Comparison of ENCODE assay signal across 24 cellular contexts in genomic region chr16:89370601-89371000, GRCh38.
A peak's percentile ranks its signal among the peaks of the same experiment; 100 is the strongest.
DNase-seq lines count a peak whose midpoint lies in the region; ATAC-seq, FAIRE-seq and TF ChIP-seq lines count a peak whose summit lies in the region.
"Had no signal": no experiment of that assay in that cellular context is flagged by ENCODE, and none has a peak within 500 bp of the region (broad histone marks: within the 10 kb centered on the region; RNA-seq: fewer than 3 reads in every experiment).

No MANE protein-coding gene starts in this region.

- H3K4me1 ChIP-seq in HepG2 (ENCODE audit: insufficient read depth, low read length) (peaks cover 17% of the 10 kb centered on the region), sigmoid colon (peaks cover 0 to 83% (median 65%) of the 10 kb centered on the region in 4 donors), Karpas-422 (ENCODE audit: low read length) (no peaks in the 10 kb centered on the region), SK-N-SH (ENCODE audit: control insufficient read depth in 1 of 2, insufficient read depth in 2 of 2, low read depth in 1 of 2, low read length in 1 of 2) (peaks cover 18 to 42% of the 10 kb centered on the region in 2 experiments; a peak in 3 of 4 replicates)

- H3K27ac Mint-ChIP-seq in activated CD8-positive, alpha-beta memory T cell treated with anti-CD3 and anti-CD28 coated beads, Interleukin-2, amount 10 ng/mL, durations not matched to agents 7 days and 5 days: peak overlapping the region; percentile 36
- H3K27ac Mint-ChIP-seq in WTC11: 0 out of 2 replicates have a peak overlapping the region, but pooled peaks have one; percentile 6

- H3K9ac ChIP-seq in HepG2 (ENCODE audit: insufficient read depth, low read depth, low read length) (no peak overlapping the region), Karpas-422 (ENCODE audit: low read length) (no peak overlapping the region), SK-N-SH (no peak overlapping the region)
- H3K9ac ChIP-seq: KMS-11 had no signal

- FAIRE-seq in HepG2 (lab: Jason Lieb, UNC): no peak

- H3K4me2 ChIP-seq in HepG2 (ENCODE audit: low read depth, low read length): no peak overlapping the region
- no peak overlapping the region for H3K4me2 ChIP-seq in Karpas-422 (ENCODE audit: low read depth, low read length, poor library complexity, severe bottlenecking)
- no peak overlapping the region for H3K4me2 ChIP-seq in SK-N-SH
- H3K4me2 ChIP-seq: hepatocyte, KMS-11 had no signal

- TF ChIP-seq EP300 in HepG2 (IDR thresholded peaks at IDR 0.05; ENCODE audit: low read depth in 2 of 2, low read length in 2 of 2): no peak
- no peak for TF ChIP-seq EP300 in HepG2 (CRISPR knock-in tag; IDR thresholded peaks at IDR 0.05; ENCODE audit: borderline replicate concordance)
- no peak for TF ChIP-seq EP300 in sigmoid colon (IDR thresholded peaks at IDR 0.05)
- no peak for TF ChIP-seq EP300 in SK-N-SH (IDR thresholded peaks at IDR 0.05; ENCODE audit: borderline replicate concordance in 1 of 2, low read depth in 1 of 2, low read length in 1 of 2)

- in situ Hi-C loops in HepG2 (cut with HindIII; ENCODE audit: extremely low pct_ligation_motif_present, low pct_unique_long_range_greater_than_20kb): no loop called here

- 95% methylated on average over 8 of the region's 15 CpGs for WGBS in HepG2 (ENCODE audit: low lambda C conversion rate)
- WGBS in sigmoid colon, 2 donors: 92 to 93% methylated on average over 15 of the region's 15 CpGs
- WGBS in SK-N-SH (ENCODE audit: low lambda C conversion rate): 95% methylated on average over 10 of the region's 15 CpGs

- intact Hi-C loops in HepG2 (cut with micrococcal nuclease; ENCODE audit: unreplicated experiment) (no loop called here), sigmoid colon (cut with DNase I) (no loop called here)

- POLR2A ChIA-PET in WTC11 (lab: Charles Lee) (interaction anchor here (0.6 to 0.7 kb wide), 2 partner anchors 57 to 189 kb away, joined by 3 read pairs; no protein-coding TSS in a partner anchor), HepG2 (lab: Yijun Ruan, JAX) (interaction anchor here (0.6 kb wide), 1 partner anchor 121 kb away, joined by 5 read pairs; no protein-coding TSS in a partner anchor), SK-N-SH (lab: Yijun Ruan, JAX) (no interaction called here)

- H3K36me3 ChIP-seq in HepG2 (replicated peaks in 1 of 2; ENCODE audit: control insufficient read depth in 1 of 2, insufficient read depth in 2 of 2, low read length in 2 of 2) (peaks cover 27 to 41% of the 10 kb centered on the region in 2 experiments), sigmoid colon (no peaks in the 10 kb centered on the region), Karpas-422 (ENCODE audit: insufficient read depth, low read length) (no peaks in the 10 kb centered on the region), SK-N-SH (replicated peaks in 1 of 2; ENCODE audit: control insufficient read depth in 1 of 2, insufficient read depth in 2 of 2, low read length in 1 of 2) (peaks cover 0 to 7% of the 10 kb centered on the region in 2 experiments)

- H3K79me2 ChIP-seq in HepG2 (ENCODE audit: insufficient read depth, low read length) (peaks cover 100% of the 10 kb centered on the region), Karpas-422 (ENCODE audit: low read length) (peaks cover 88% of the 10 kb centered on the region), SK-N-SH (ENCODE audit: insufficient read depth) (peaks cover 100% of the 10 kb centered on the region)

- peaks cover 65% of the 10 kb centered on the region for H3K4me1 Mint-ChIP-seq in activated CD8-positive, alpha-beta memory T cell treated with anti-CD3 and anti-CD28 coated beads, Interleukin-2, amount 10 ng/mL, durations not matched to agents 7 days and 5 days
- peaks cover 71% of the 10 kb centered on the region for H3K4me1 Mint-ChIP-seq in WTC11

- H3K9me3 ChIP-seq in HepG2 (ENCODE audit: low read length): no peaks in the 10 kb centered on the region
- no peaks in the 10 kb centered on the region for H3K9me3 ChIP-seq in sigmoid colon
- H3K9me3 ChIP-seq in Karpas-422 (ENCODE audit: low read length): no peaks in the 10 kb centered on the region
- H3K9me3 ChIP-seq in SK-N-SH: no peaks in the 10 kb centered on the region
- H3K9me3 ChIP-seq: upper lobe of left lung had no signal

- TF ChIP-seq POLR2A in HepG2 (IDR thresholded peaks at IDR 0.05; ENCODE audit: insufficient read depth in 1 of 2, low read depth in 2 of 2, low read length in 2 of 2): no peak
- no peak for TF ChIP-seq POLR2A in sigmoid colon (IDR thresholded peaks at IDR 0.05)

- H3K27ac ChIP-seq in HepG2 (ENCODE audit: extremely low read length, insufficient read depth, low read length) (no peak overlapping the region), sigmoid colon (peak overlapping the region in 3 of 4 donors; percentile 32 to 71 (median 54)), Karpas-422 (ENCODE audit: low read length) (no peak overlapping the region), SK-N-SH (ENCODE audit: low read depth in 2 of 2, low read length in 1 of 2) (no peak overlapping the region; a peak in 1 of 4 replicates)
- H3K27ac ChIP-seq: foreskin keratinocyte, KMS-11 had no signal

- DNase-seq in activated CD8-positive, alpha-beta memory T cell treated with anti-CD3 and anti-CD28 coated beads, Interleukin-2, amount 10 ng/mL, durations not matched to agents 7 days and 5 days: no peak
- no peak for DNase-seq in activated CD8-positive, alpha-beta memory T cell treated with anti-CD3 and anti-CD28 coated beads, Interleukin-2, amount 50 U/mL, for 48 hours
- DNase-seq in WTC11 (ENCODE audit: low spot score): no peak
- no peak for DNase-seq in HepG2 (ENCODE audit: low spot score)
- no peak for DNase-seq in sigmoid colon
- DNase-seq in inferior parietal cortex (ENCODE audit: extremely low spot score): no peak
- no peak for DNase-seq in Karpas-422
- DNase-seq in SK-N-SH: no peak
- DNase-seq: AML-193; Calu3; erythroblast; foreskin keratinocyte; GOT3; immature natural killer cell; left ventricle myocardium superior; NCI-H1048; NCI-H187; retina; stimulated activated CD4-positive, alpha-beta T cell treated with anti-CD3 and anti-CD28 coated beads, Interleukin-4, amount 100 ng/mL, for 4 hours; SW 1271; upper lobe of left lung had no signal

- TF ChIP-seq CTCF in WTC11 (IDR thresholded peaks at IDR 0.05) (no peak), HepG2 (CRISPR knock-in tag; IDR thresholded peaks at IDR 0.05) (no peak), sigmoid colon (IDR thresholded peaks at IDR 0.05) (no peak), SK-N-SH (IDR thresholded peaks at IDR 0.05) (no peak)

- H3K4me3 Mint-ChIP-seq in activated CD8-positive, alpha-beta memory T cell treated with anti-CD3 and anti-CD28 coated beads, Interleukin-2, amount 10 ng/mL, durations not matched to agents 7 days and 5 days: no peak overlapping the region
- no peak overlapping the region for H3K4me3 Mint-ChIP-seq in WTC11
- H3K4me3 Mint-ChIP-seq: activated naive CD8-positive, alpha-beta T cell had no signal

- no peak for ATAC-seq in activated CD8-positive, alpha-beta memory T cell treated with anti-CD3 and anti-CD28 coated beads, Interleukin-2, amount 10 ng/mL, durations not matched to agents 7 days and 5 days
- ATAC-seq in WTC11: no peak
- ATAC-seq in HepG2: no peak
- ATAC-seq: left ventricle myocardium superior had no signal

- H4K20me1 ChIP-seq in HepG2 (ENCODE audit: insufficient read depth, low read length) (peaks cover 98% of the 10 kb centered on the region), Karpas-422 (ENCODE audit: insufficient read depth, low read depth, low read length) (peaks cover 78% of the 10 kb centered on the region), SK-N-SH (ENCODE audit: insufficient read depth) (peaks cover 99% of the 10 kb centered on the region)

- H3K27me3 ChIP-seq in HepG2 (ENCODE audit: control insufficient read depth in 1 of 2, insufficient read depth in 2 of 2, low read length in 2 of 2) (no peaks in the 10 kb centered on the region), sigmoid colon (no peaks in the 10 kb centered on the region), Karpas-422 (ENCODE audit: low read length) (no peaks in the 10 kb centered on the region), SK-N-SH (ENCODE audit: insufficient read depth) (no peaks in the 10 kb centered on the region)
- H3K27me3 ChIP-seq: foreskin keratinocyte, hepatocyte, upper lobe of left lung had no signal

- no peak overlapping the region for H3K4me3 ChIP-seq in HepG2 (replicated peaks in 1 of 3; ENCODE audit: insufficient read depth in 1 of 3, low read depth in 2 of 3, low read length in 3 of 3)
- H3K4me3 ChIP-seq in sigmoid colon: no peak overlapping the region
- no peak overlapping the region for H3K4me3 ChIP-seq in Karpas-422 (ENCODE audit: low read length)
- H3K4me3 ChIP-seq in SK-N-SH (ENCODE audit: low read depth in 2 of 2, low read length in 1 of 2): no peak overlapping the region
- H3K4me3 ChIP-seq: hepatocyte, upper lobe of left lung had no signal

- H2AFZ ChIP-seq in HepG2 (ENCODE audit: low read length) (no peak overlapping the region), Karpas-422 (ENCODE audit: low read length) (no peak overlapping the region), SK-N-SH (ENCODE audit: low read depth) (no peak overlapping the region)
- H2AFZ ChIP-seq: hepatocyte had no signal

- no peaks in the 10 kb centered on the region for H3K27me3 Mint-ChIP-seq in activated CD8-positive, alpha-beta memory T cell treated with anti-CD3 and anti-CD28 coated beads, Interleukin-2, amount 10 ng/mL, durations not matched to agents 7 days and 5 days
- H3K27me3 Mint-ChIP-seq in WTC11 (ENCODE audit: low read depth): no peaks in the 10 kb centered on the region
- H3K27me3 Mint-ChIP-seq: activated naive CD8-positive, alpha-beta T cell had no signal

- H3K9me3 Mint-ChIP-seq in activated CD8-positive, alpha-beta memory T cell treated with anti-CD3 and anti-CD28 coated beads, Interleukin-2, amount 10 ng/mL, durations not matched to agents 7 days and 5 days (ENCODE audit: low read depth): no peaks in the 10 kb centered on the region
- no peaks in the 10 kb centered on the region for H3K9me3 Mint-ChIP-seq in WTC11
- H3K9me3 Mint-ChIP-seq: immature natural killer cell had no signal

- H3K9me2 ChIP-seq in Karpas-422 (replicated peaks; ENCODE audit: insufficient read depth, low read length) (no peaks in the 10 kb centered on the region), SK-N-SH (no peaks in the 10 kb centered on the region)

- no peak for TF ChIP-seq RAD21 in HepG2 (CRISPR knock-in tag; IDR thresholded peaks at IDR 0.05)
- TF ChIP-seq RAD21 in SK-N-SH (IDR thresholded peaks at IDR 0.05; ENCODE audit: low read length): no peak

- H3F3A ChIP-seq in SK-N-SH (replicated peaks; ENCODE audit: insufficient read depth): peaks cover 6% of the 10 kb centered on the region

- peaks cover 26% of the 10 kb centered on the region for H3K36me3 Mint-ChIP-seq in activated CD8-positive, alpha-beta memory T cell treated with anti-CD3 and anti-CD28 coated beads, Interleukin-2, amount 10 ng/mL, durations not matched to agents 7 days and 5 days
- no peaks in the 10 kb centered on the region for H3K36me3 Mint-ChIP-seq in WTC11
- H3K36me3 Mint-ChIP-seq: activated naive CD8-positive, alpha-beta T cell; immature natural killer cell had no signal

- CTCF ChIA-PET in activated CD8-positive, alpha-beta memory T cell treated with anti-CD3 and anti-CD28 coated beads, Interleukin-2, amount 10 ng/mL, durations not matched to agents 7 days and 5 days (lab: Charles Lee): interaction anchor here (1.3 to 1.6 kb wide), 2 partner anchors 32 to 138 kb away, joined by 4 to 5 read pairs; partner anchors contain the start of gene SPG7
- CTCF ChIA-PET in WTC11 (lab: Charles Lee) (interaction anchor here (0.5 to 0.8 kb wide), 3 partner anchors 13 to 77 kb away, joined by 3 to 6 read pairs (median 3); no protein-coding TSS in a partner anchor), HepG2 (lab: Yijun Ruan, JAX; ENCODE audit: low intra/inter-chr PET ratio, low total read pairs) (no interaction called here), SK-N-SH (lab: Yijun Ruan, JAX) (no interaction called here)

- no TSS peak for BruUV-seq in HepG2 (replicated peaks; lab: Mats Ljungman, UMichigan)

Comparison
In these comparisons a context has a peak if more than half of its experiments do, and no peak if none do; other contexts are left out.
1. H3K27ac ChIP-seq: peak in sigmoid colon (3 of 4); none in HepG2 (single experiment), Karpas-422 (single experiment) and SK-N-SH (0 of 2).
2. CTCF ChIA-PET loops: an anchor here in activated CD8-positive, alpha-beta memory T cell treated with anti-CD3 and anti-CD28 coated beads, Interleukin-2, amount 10 ng/mL, durations not matched to agents 7 days and 5 days (1.3 to 1.6 kb wide) and WTC11 (0.5 to 0.8 kb wide); none called in HepG2 and SK-N-SH.